ENCODE assay signal across 1 cellular context in the genomic region with DNA sequence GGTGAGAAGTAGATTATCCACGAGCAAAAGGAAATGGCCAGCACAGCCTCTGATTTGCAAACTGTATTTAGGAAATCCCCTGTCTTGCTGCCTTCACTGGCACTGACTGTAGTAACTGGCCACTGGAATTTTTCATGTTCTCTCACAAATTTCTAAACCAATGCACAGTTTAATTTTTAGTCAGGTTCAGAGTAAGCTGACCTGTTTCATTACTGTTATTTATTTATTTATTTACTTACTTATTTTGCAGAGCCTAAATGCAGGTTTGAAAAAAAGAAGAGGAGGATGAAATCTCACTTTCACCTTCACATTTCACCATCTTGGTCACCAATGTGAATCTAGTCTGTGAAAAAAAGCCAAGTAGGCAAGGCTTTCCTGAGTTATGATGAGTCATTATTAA.
TF ChIP-seq lines count a peak whose summit lies in the region.

No MANE protein-coding gene starts in this region.

TF ChIP-seq in HCT116, 20 proteins besides CTCF, POLR2A, EP300 and RAD21 (continued from another document):
- TF ChIP-seq, protein P1, sequence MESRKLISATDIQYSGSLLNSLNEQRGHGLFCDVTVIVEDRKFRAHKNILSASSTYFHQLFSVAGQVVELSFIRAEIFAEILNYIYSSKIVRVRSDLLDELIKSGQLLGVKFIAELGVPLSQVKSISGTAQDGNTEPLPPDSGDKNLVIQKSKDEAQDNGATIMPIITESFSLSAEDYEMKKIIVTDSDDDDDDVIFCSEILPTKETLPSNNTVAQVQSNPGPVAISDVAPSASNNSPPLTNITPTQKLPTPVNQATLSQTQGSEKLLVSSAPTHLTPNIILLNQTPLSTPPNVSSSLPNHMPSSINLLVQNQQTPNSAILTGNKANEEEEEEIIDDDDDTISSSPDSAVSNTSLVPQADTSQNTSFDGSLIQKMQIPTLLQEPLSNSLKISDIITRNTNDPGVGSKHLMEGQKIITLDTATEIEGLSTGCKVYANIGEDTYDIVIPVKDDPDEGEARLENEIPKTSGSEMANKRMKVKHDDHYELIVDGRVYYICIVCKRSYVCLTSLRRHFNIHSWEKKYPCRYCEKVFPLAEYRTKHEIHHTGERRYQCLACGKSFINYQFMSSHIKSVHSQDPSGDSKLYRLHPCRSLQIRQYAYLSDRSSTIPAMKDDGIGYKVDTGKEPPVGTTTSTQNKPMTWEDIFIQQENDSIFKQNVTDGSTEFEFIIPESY (IDR thresholded peaks at IDR 0.05; ENCODE audit: extremely low read depth, insufficient replicate concordance, low read length), result no peak
- TF ChIP-seq REST (IDR thresholded peaks at IDR 0.05; ENCODE audit: low read depth), result no peak
- TF ChIP-seq EZH2phosphoT487 (IDR thresholded peaks at IDR 0.05; ENCODE audit: borderline replicate concordance), result no peak
- no peak for TF ChIP-seq SP1 (IDR thresholded peaks at IDR 0.05; ENCODE audit: low read depth)
- TF ChIP-seq ATF3 (IDR thresholded peaks at IDR 0.05), result no peak
- no peak for TF ChIP-seq CEBPB (IDR thresholded peaks at IDR 0.05; ENCODE audit: low read depth)
